1 cellular context compared by ENCODE assay signal in the genomic region with DNA sequence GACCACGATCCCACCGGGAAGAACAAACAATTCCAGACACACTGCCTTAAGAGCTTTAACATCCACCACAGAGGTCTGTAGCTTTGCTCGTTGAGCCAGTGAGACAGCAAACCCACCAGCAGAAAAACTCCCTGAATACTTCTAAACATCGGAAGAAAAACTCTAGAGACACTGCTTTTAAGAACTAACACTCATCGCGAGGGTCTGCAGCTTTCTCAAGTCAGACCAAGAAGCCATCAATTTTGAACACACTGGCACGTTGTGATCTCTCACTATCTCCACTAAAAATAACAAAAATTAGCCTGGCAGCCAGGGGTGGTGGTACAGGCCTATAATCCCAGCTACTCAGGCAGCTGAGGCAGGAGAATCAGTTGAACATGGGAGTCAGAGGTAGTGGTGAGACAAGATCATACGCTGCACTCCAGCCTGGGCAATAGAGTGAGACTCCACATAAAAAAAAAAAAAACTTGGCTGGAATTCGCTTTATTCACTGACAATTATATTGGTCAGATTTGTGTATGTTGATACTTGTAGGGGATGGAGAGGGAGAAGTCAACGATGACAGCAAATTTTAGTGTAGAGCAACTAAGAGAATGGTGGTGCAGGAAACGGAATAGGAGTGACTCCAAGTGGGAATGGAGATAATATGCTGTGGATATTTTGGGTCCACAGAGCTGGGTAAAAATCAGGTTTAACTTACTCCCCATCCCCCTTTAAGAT.
TF ChIP-seq lines count a peak whose summit lies in the region.

No MANE protein-coding gene starts in this region.

TF ChIP-seq in GM12878, 131 proteins besides CTCF, POLR2A, EP300 and RAD21:
- TF ChIP-seq YBX1 (IDR thresholded peaks at IDR 0.05) (no peak), HDGF (IDR thresholded peaks at IDR 0.05) (no peak), CREM (IDR thresholded peaks at IDR 0.05; ENCODE audit: low read depth) (no peak), CREB1 (IDR thresholded peaks at IDR 0.05; ENCODE audit: low read depth) (no peak), BCL11A (IDR thresholded peaks at IDR 0.05; ENCODE audit: low read depth, low read length) (no peak), BACH1 (IDR thresholded peaks at IDR 0.05; ENCODE audit: borderline replicate concordance) (no peak), ZNF24 (IDR thresholded peaks at IDR 0.05) (no peak)
